15 cellular contexts compared by ENCODE assay signal in the genomic region with DNA sequence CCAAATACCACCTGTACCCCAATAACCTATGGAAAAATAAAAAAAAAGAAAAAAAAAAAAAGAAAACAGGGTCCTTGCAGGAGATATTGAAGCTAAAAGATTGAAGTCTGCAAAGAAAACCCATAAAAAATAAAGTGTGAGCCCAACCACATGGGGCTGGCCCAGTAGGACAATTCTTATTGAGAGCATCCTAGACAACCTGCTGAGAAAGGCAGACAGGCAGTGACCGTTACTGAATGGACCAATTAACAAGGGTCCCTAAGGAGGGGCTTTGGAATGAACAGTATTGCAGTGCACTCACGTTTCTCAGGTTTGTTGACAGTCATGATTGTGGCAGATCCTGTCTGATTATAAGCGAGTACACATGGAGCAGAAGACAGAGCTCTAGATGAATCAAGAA.
DNase-seq lines count a peak whose midpoint lies in the region; ATAC-seq and TF ChIP-seq lines count a peak whose summit lies in the region.
"Had no signal": no experiment of that assay in that cellular context is flagged by ENCODE, and none has a peak within 500 bp of the region (broad histone marks: within the 10 kb centered on the region; RNA-seq: fewer than 3 reads in every experiment).

No MANE protein-coding gene starts in this region.

- no peaks in the 10 kb centered on the region for H4K20me1 ChIP-seq in GM23338 (replicated peaks; ENCODE audit: insufficient read depth)
- H4K20me1 ChIP-seq: BLaER1 treated with 17β-estradiol and CSF1 and Interleukin-3, amounts not matched to agents 10 nM and 100 nM had no signal

- H3K4me3 Mint-ChIP-seq in GM23338 (no peak overlapping the region), type B pancreatic cell (no peak overlapping the region)
- H3K4me3 Mint-ChIP-seq: B cell; CD8-positive, alpha-beta T cell had no signal

- no peak overlapping the region for H3K4me2 ChIP-seq in GM23338
- H3K4me2 ChIP-seq: BLaER1 treated with 17β-estradiol and CSF1 and Interleukin-3, amounts not matched to agents 10 nM and 100 nM had no signal

- peaks cover 17% of the 10 kb centered on the region; the same call in 2 of the 3 replicates for H3K4me1 Mint-ChIP-seq in GM23338
- peaks cover 24% of the 10 kb centered on the region for H3K4me1 Mint-ChIP-seq in type B pancreatic cell (ENCODE audit: unreplicated experiment)
- H3K4me1 Mint-ChIP-seq: B cell had no signal

- H3F3A ChIP-seq in GM23338 (replicated peaks; ENCODE audit: low read depth): no peaks in the 10 kb centered on the region

- peaks cover 4% of the 10 kb centered on the region; the same call in 1 of the 2 replicates for H3K4me1 ChIP-seq in GM23338 (ENCODE audit: insufficient read depth)
- H3K4me1 ChIP-seq: BLaER1 treated with 17β-estradiol and CSF1 and Interleukin-3, amounts not matched to agents 10 nM and 100 nM had no signal

- peak; percentile 26 for DNase-seq in GM23338 (ENCODE audit: low spot score)
- DNase-seq in NCI-H1436 (lab: John Stamatoyannopoulos, UW): peak; percentile 9
- peak; percentile 79 to 88 for DNase-seq in NCI-H1930 (lab: John Stamatoyannopoulos, UW)
- peak; percentile 40 for DNase-seq in retina
- DNase-seq in AG08395 (ENCODE audit: low spot score): no peak
- no peak for DNase-seq in type B pancreatic cell (ENCODE audit: extremely low spot score, unreplicated experiment)
- DNase-seq: 8988T; CD8-positive, alpha-beta T cell; DMS 273 treated with DMSO at 0.1 percent for 48 hours; HCEC 1CT had no signal

- TF ChIP-seq CTCF in GM23338 (conservative IDR thresholded peaks at IDR 0.05; ENCODE audit: low read depth in 2 of 2): no peak
- TF ChIP-seq CTCF in type B pancreatic cell (conservative IDR thresholded peaks at IDR 0.05): no peak

- no peaks in the 10 kb centered on the region for H3K36me3 Mint-ChIP-seq in GM23338 (ENCODE audit: low read depth)
- H3K36me3 Mint-ChIP-seq in type B pancreatic cell: no peaks in the 10 kb centered on the region
- H3K36me3 Mint-ChIP-seq: CD8-positive, alpha-beta T cell had no signal

- no peak overlapping the region for H2AFZ ChIP-seq in GM23338

- no peak overlapping the region for H3K4me3 ChIP-seq in GM23338
- H3K4me3 ChIP-seq: BLaER1 treated with 17β-estradiol and CSF1 and Interleukin-3, amounts not matched to agents 10 nM and 100 nM; K562 had no signal

- no peak overlapping the region for H3K27ac ChIP-seq in GM23338 (ENCODE audit: low read depth)
- H3K27ac ChIP-seq: BLaER1 treated with 17β-estradiol and CSF1 and Interleukin-3, amounts not matched to agents 10 nM and 100 nM; HL-60 had no signal

- H3K27me3 Mint-ChIP-seq in GM23338 (ENCODE audit: insufficient read depth, low read depth, poor library complexity) (no peaks in the 10 kb centered on the region), type B pancreatic cell (peaks cover 4% of the 10 kb centered on the region)
- H3K27me3 Mint-ChIP-seq: B cell had no signal

- peak; percentile 84 for ATAC-seq in GM23338
- ATAC-seq in HG03469 (IDR thresholded peaks at IDR 0.05; ENCODE audit: unreplicated experiment): no peak
- ATAC-seq: CD8-positive, alpha-beta T cell; K562 had no signal

- H3K36me3 ChIP-seq in GM23338 (ENCODE audit: insufficient read depth): no peaks in the 10 kb centered on the region
- H3K36me3 ChIP-seq: BLaER1 treated with 17β-estradiol and CSF1 and Interleukin-3, amounts not matched to agents 10 nM and 100 nM had no signal

- H3K27me3 ChIP-seq in GM23338 (ENCODE audit: insufficient read depth): no peaks in the 10 kb centered on the region
- H3K27me3 ChIP-seq: BLaER1 treated with 17β-estradiol and CSF1 and Interleukin-3, amounts not matched to agents 10 nM and 100 nM had no signal

- H3K9me3 Mint-ChIP-seq in GM23338 (no peaks in the 10 kb centered on the region), type B pancreatic cell (peaks cover 4% of the 10 kb centered on the region)
- H3K9me3 Mint-ChIP-seq: CD8-positive, alpha-beta T cell had no signal

- H3K9me2 ChIP-seq in GM23338 (ENCODE audit: insufficient read depth): no peaks in the 10 kb centered on the region

- H3K79me2 ChIP-seq in GM23338 (replicated peaks; ENCODE audit: insufficient read depth): no peaks in the 10 kb centered on the region

- no peak overlapping the region for H3K27ac Mint-ChIP-seq in GM23338
- H3K27ac Mint-ChIP-seq in type B pancreatic cell: no peak overlapping the region
- H3K27ac Mint-ChIP-seq: B cell; CD8-positive, alpha-beta T cell had no signal

TF ChIP-seq in GM23338, 12 proteins besides CTCF, POLR2A, EP300 and RAD21:
- TF ChIP-seq ZNF331 (CRISPR knock-in tag; IDR thresholded peaks at IDR 0.05; ENCODE audit: low read depth) (no peak), STAT1 (IDR thresholded peaks at IDR 0.05; ENCODE audit: unreplicated experiment) (no peak), POLR2AphosphoS5 (IDR thresholded peaks at IDR 0.05; ENCODE audit: low read depth) (no peak)

Comparison
In these comparisons a context has a peak if more than half of its experiments do, and no peak if none do; other contexts are left out.
1. DNase-seq: peak in GM23338 (single experiment), NCI-H1436 (single experiment), NCI-H1930 (2 of 2) and retina (single experiment); none in AG08395 (single experiment) and type B pancreatic cell (single experiment).